ENCODE assay signal across 9 cellular contexts in the genomic region with DNA sequence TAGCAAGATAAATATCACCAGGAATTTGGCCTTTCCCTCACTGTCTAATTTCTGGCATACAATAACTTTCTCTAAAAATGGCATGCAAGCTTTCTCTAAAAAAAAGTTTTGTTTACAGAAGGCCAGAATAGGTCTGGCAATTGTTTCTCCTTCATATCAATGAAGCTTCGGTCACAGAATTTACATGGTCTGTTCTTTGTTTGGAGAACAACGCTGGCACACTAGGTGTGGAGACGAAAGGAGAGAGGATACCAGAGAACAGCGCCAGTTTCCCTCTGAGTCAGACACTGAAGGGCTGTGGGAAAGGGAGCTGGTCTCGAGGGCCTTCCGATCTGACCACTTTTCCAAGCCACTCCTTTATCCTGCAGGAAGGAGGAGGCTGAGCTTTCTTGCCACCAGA.
DNase-seq lines count a peak whose midpoint lies in the region; ATAC-seq and TF ChIP-seq lines count a peak whose summit lies in the region.
"Had no signal": no experiment of that assay in that cellular context is flagged by ENCODE, and none has a peak within 500 bp of the region (broad histone marks: within the 10 kb centered on the region; RNA-seq: fewer than 3 reads in every experiment).

No MANE protein-coding gene starts in this region.

- no peaks in the 10 kb centered on the region for H3K79me2 ChIP-seq in mammary epithelial cell (ENCODE audit: insufficient read depth, low read length)

- H3K9me3 ChIP-seq in mammary epithelial cell (replicated peaks; ENCODE audit: insufficient read depth, low read length): peaks cover 2% of the 10 kb centered on the region
- no peaks in the 10 kb centered on the region for H3K9me3 ChIP-seq in thyroid gland

- DNase-seq in Jurkat, Clone E6-1 (ENCODE audit: low read depth, low spot score): no peak
- DNase-seq in mammary epithelial cell (peak; percentile 93), left lobe of liver (ENCODE audit: low spot score) (no peak), thyroid gland (peak; percentile 3 to 13)
- DNase-seq: activated T-cell treated with anti-CD3 and anti-CD28 coated beads, Interleukin-2, amount 50 U/mL, for 72 hours had no signal

- H2AFZ ChIP-seq in mammary epithelial cell (ENCODE audit: low read depth, low read length): peak overlapping the region; percentile 30

- in situ Hi-C loops in mammary epithelial cell (cut with MboI; ENCODE audit: low sequenced_read_pairs in 2 of 2): no loop called here

- no peak for TF ChIP-seq POLR2A in thyroid gland (IDR thresholded peaks at IDR 0.05)
- no peak for TF ChIP-seq POLR2A in GM18505 (IDR thresholded peaks at IDR 0.05; ENCODE audit: borderline replicate concordance, extremely low read depth, insufficient read depth, insufficient read length)

- TF ChIP-seq CTCF in mammary epithelial cell (conservative IDR thresholded peaks at IDR 0.05 in 1 of 2, IDR thresholded peaks at IDR 0.05 in 1 of 2; ENCODE audit: extremely low read depth in 1 of 2, insufficient read depth in 1 of 2, low read depth in 1 of 2, low read length in 2 of 2) (no peak), thyroid gland (IDR thresholded peaks at IDR 0.05) (no peak)

- no peaks in the 10 kb centered on the region for H3K36me3 ChIP-seq in mammary epithelial cell (ENCODE audit: insufficient read depth, low read length)
- H3K36me3 ChIP-seq in thyroid gland: no peaks in the 10 kb centered on the region

- BruUV-seq in mammary epithelial cell (replicated peaks; lab: Mats Ljungman, UMichigan): no TSS peak

- intact Hi-C loops in mammary epithelial cell (cut with micrococcal nuclease): no loop called here
- intact Hi-C loops in thyroid gland (cut with DNase I): no loop called here

- H3K27me3 ChIP-seq in mammary epithelial cell (ENCODE audit: insufficient read depth, low read length): no peaks in the 10 kb centered on the region
- H3K27me3 ChIP-seq in thyroid gland: no peaks in the 10 kb centered on the region

- no peaks in the 10 kb centered on the region for H4K20me1 ChIP-seq in mammary epithelial cell (ENCODE audit: insufficient read depth, low read length)

- H3K27ac ChIP-seq in mammary epithelial cell (ENCODE audit: insufficient read depth, low read depth, low read length) (peak overlapping the region; percentile 85), thyroid gland (peak overlapping the region; percentile 14 to 39 (median 36))

- peak overlapping the region; percentile 62 for H3K4me2 ChIP-seq in mammary epithelial cell (ENCODE audit: insufficient read depth, low read depth, low read length)

- dilution Hi-C loops in mammary epithelial cell (cut with HindIII; ENCODE audit: low sequenced_read_pairs): loop anchor here (5.0 kb wide), 2 partner anchors 40 to 85 kb away; no protein-coding TSS in a partner anchor

- ATAC-seq in left lobe of liver: peak; percentile 59
- no peak for ATAC-seq in HG02973 (IDR thresholded peaks at IDR 0.05; ENCODE audit: unreplicated experiment)
- ATAC-seq in GM18505 (IDR thresholded peaks at IDR 0.05; ENCODE audit: unreplicated experiment): no peak
- ATAC-seq in HG02759 (IDR thresholded peaks at IDR 0.05; ENCODE audit: unreplicated experiment): no peak
- ATAC-seq in GM18498 (IDR thresholded peaks at IDR 0.05; ENCODE audit: unreplicated experiment): no peak
- ATAC-seq: activated T-cell treated with anti-CD3 and anti-CD28 coated beads, Interleukin-2, amount 50 U/mL, for 72 hours had no signal

- CTCF ChIA-PET in mammary epithelial cell (lab: Charles Lee; ENCODE audit: low non-redundant PET): no interaction called here

- peak overlapping the region; percentile 21 for H3K4me3 ChIP-seq in Jurkat, Clone E6-1 (ENCODE audit: low read length)
- H3K4me3 ChIP-seq in mammary epithelial cell (replicated peaks in 1 of 3; ENCODE audit: insufficient read depth in 1 of 3, low read depth in 2 of 3, low read length in 3 of 3) (peak overlapping the region in 1 of 3 experiments; percentile 22), thyroid gland (replicated peaks in 1 of 3) (no peak overlapping the region)

- H3K4me1 ChIP-seq in mammary epithelial cell (ENCODE audit: insufficient read depth, low read length) (peaks cover 38% of the 10 kb centered on the region), thyroid gland (peaks cover 3 to 13% of the 10 kb centered on the region in 2 donors)

- peak overlapping the region; percentile 53 for H3K9ac ChIP-seq in mammary epithelial cell (ENCODE audit: insufficient read depth, low read length)

- 0% methylated on average over 6 of the region's 6 CpGs for WGBS in mammary epithelial cell (ENCODE audit: low coverage, missing lambda C conversion rate)
- WGBS in thyroid gland, 2 donors: 33 to 53% methylated on average over 6 of the region's 6 CpGs

Comparison
In these comparisons a context has a peak if more than half of its experiments do, and no peak if none do; other contexts are left out.
1. DNase-seq: peak in mammary epithelial cell (single experiment) and thyroid gland (2 of 2); none in Jurkat, Clone E6-1 (single experiment) and left lobe of liver (single experiment).